ENCODE assay signal across 12 cellular contexts in the genomic region with DNA sequence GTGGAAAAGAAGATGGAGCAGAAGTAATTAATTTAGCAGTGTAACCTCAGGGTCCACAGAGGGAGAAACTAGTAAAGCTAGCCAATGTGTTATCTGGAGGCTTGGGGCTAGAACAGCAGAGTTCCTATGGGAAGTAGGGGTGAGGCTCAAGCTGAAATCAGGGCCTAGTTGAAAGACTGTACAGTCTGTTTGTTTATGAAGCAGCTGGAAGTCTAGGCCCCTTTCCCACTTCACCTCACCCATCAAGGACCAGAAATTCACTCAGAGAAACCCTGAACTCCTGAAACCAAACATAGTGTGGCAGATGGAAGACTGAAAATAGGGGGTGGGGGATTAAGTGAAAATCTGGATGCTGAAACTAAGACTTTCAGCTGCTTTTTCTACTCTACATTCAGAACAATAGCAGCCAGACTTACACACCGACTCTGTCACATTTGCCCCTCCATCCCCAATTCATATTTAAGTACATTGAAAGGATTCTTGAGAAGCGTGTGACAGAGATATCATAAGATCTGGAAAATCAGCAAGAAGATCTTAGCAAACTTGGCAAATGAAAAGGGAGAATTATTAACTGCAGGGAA. TPM values are rescaled to one million over a fixed set of nuclear protein-coding genes. Genes with fewer than 3 reads are reported as not detected.
DNase-seq lines count a peak whose midpoint lies in the region; ATAC-seq and TF ChIP-seq lines count a peak whose summit lies in the region.
"Had no signal": no experiment of that assay in that cellular context is flagged by ENCODE, and none has a peak within 500 bp of the region (broad histone marks: within the 10 kb centered on the region; RNA-seq: fewer than 3 reads in every experiment).

No MANE protein-coding gene starts in this region.

- H3K9ac ChIP-seq in GM23248 (no peak overlapping the region), PC-3 (ENCODE audit: low read length) (peak overlapping the region; percentile 76)

- TF ChIP-seq CTCF in PC-3 (conservative IDR thresholded peaks at IDR 0.05; ENCODE audit: low read depth, low read length) (no peak), fibroblast of the aortic adventitia (IDR thresholded peaks at IDR 0.05; ENCODE audit: insufficient read depth, low read length) (no peak), stomach (IDR thresholded peaks at IDR 0.05) (no peak), spleen (IDR thresholded peaks at IDR 0.05 in 8 of 11, conservative IDR thresholded peaks at IDR 0.05 in 3 of 11) (no peak)

- DNase-seq in GM23248 (no peak), PC-3 (peak; percentile 6), fibroblast of the aortic adventitia (ENCODE audit: low read depth) (peak; percentile 21), stomach (no peak), spleen (no peak), HCEC 1CT (no peak), middle frontal gyrus (ENCODE audit: extremely low spot score, low spot score) (no peak)
- DNase-seq: activated naive CD4-positive, alpha-beta T cell treated with anti-CD3 and anti-CD28 coated beads, Interleukin-2, amount 50 U/mL, for 16 hours; naive B cell; NCI-H2227 treated with DMSO at 0.1 percent for 48 hours; stimulated activated CD4-positive, alpha-beta T cell treated with anti-CD3 and anti-CD28 coated beads, Interleukin-15, amount 100 ng/mL, for 24 hours had no signal

- H4K20me1 ChIP-seq in GM23248 (ENCODE audit: insufficient read depth): no peaks in the 10 kb centered on the region
- H4K20me1 ChIP-seq in PC-3 (ENCODE audit: low read length): no peaks in the 10 kb centered on the region

- intact Hi-C loops in PC-3 (cut with micrococcal nuclease) (loop anchor here (1.0 to 2.0 kb wide), 2 partner anchors 29 to 34 kb away; no protein-coding TSS in a partner anchor), stomach (cut with DNase I; ENCODE audit: low total_unique reads) (no loop called here), spleen (cut with DNase I; ENCODE audit: low total_unique reads) (no loop called here)

- BruUV-seq in PC-3 (replicated peaks; lab: Mats Ljungman, UMichigan): TSS peak; percentile 73

- H3K36me3 ChIP-seq in GM23248 (ENCODE audit: low read depth) (no peaks in the 10 kb centered on the region), PC-3 (ENCODE audit: low read depth, low read length) (no peaks in the 10 kb centered on the region), stomach (no peaks in the 10 kb centered on the region), spleen (no peaks in the 10 kb centered on the region)

- H3K27me3 ChIP-seq in GM23248 (replicated peaks; ENCODE audit: insufficient read depth) (no peaks in the 10 kb centered on the region), PC-3 (ENCODE audit: low read length) (no peaks in the 10 kb centered on the region), stomach (no peaks in the 10 kb centered on the region), spleen (replicated peaks in 1 of 7) (no peaks in the 10 kb centered on the region)

- H3F3A ChIP-seq in GM23248 (ENCODE audit: insufficient read depth) (0 out of 2 replicates have a peak, but pooled peaks cover 4% of the 10 kb centered on the region), PC-3 (ENCODE audit: low read length, unreplicated experiment) (peaks cover 3% of the 10 kb centered on the region)

- H2AFZ ChIP-seq in GM23248: peak overlapping the region; percentile 47
- peak overlapping the region; percentile 68 for H2AFZ ChIP-seq in PC-3 (ENCODE audit: low read length)

- H3K4me2 ChIP-seq in GM23248 (ENCODE audit: unreplicated experiment): peak overlapping the region; percentile 15
- H3K4me2 ChIP-seq in PC-3 (ENCODE audit: low read length): peak overlapping the region; percentile 80

- ATAC-seq in PC-3: peak; percentile 42
- ATAC-seq: activated CD4-positive, CD25-positive, alpha-beta regulatory T cell treated with anti-CD3 and anti-CD28 coated beads, Interleukin-2, amount 50 U/mL, for 24 hours had no signal

- no peaks in the 10 kb centered on the region for H3K9me2 ChIP-seq in GM23248 (ENCODE audit: insufficient read depth)
- H3K9me2 ChIP-seq in PC-3 (replicated peaks; ENCODE audit: low read length): no peaks in the 10 kb centered on the region

- no peak overlapping the region for H3K4me3 ChIP-seq in GM23248
- H3K4me3 ChIP-seq in PC-3 (ENCODE audit: low read length): peak overlapping the region; percentile 45; the same call in 1 of the 2 replicates
- no peak overlapping the region for H3K4me3 ChIP-seq in fibroblast of the aortic adventitia (ENCODE audit: low read depth, low read length)
- no peak overlapping the region for H3K4me3 ChIP-seq in stomach
- H3K4me3 ChIP-seq in spleen: no peak overlapping the region

- TF ChIP-seq POLR2A in stomach (IDR thresholded peaks at IDR 0.05) (no peak), spleen (IDR thresholded peaks at IDR 0.05) (no peak)

- H3K9me3 ChIP-seq in GM23248 (ENCODE audit: low read depth): no peaks in the 10 kb centered on the region
- no peaks in the 10 kb centered on the region for H3K9me3 ChIP-seq in PC-3 (ENCODE audit: low read length)
- H3K9me3 ChIP-seq in stomach: no peaks in the 10 kb centered on the region
- no peaks in the 10 kb centered on the region for H3K9me3 ChIP-seq in spleen

- in situ Hi-C loops in GM23248 (cut with MboI): loop anchor here (25.0 kb wide), 1 partner anchor 500 kb away; no protein-coding TSS in a partner anchor

- no peak for TF ChIP-seq EP300 in stomach (IDR thresholded peaks at IDR 0.05)

- WGBS in GM23248 (ENCODE audit: low coverage in 1 of 2, low lambda C conversion rate in 2 of 2, missing lambda C conversion rate in 2 of 2), 2 experiments: 84 to 86% methylated on average over 2 of the region's 2 CpGs
- 33 to 55% (median 39%) methylated on average over 2 of the region's 2 CpGs for WGBS in stomach, 5 donors
- 94 to 99% (median 97%) methylated on average over 2 of the region's 2 CpGs for WGBS in spleen, 5 donors

- H3K4me1 ChIP-seq in GM23248 (ENCODE audit: insufficient read depth) (peaks cover 10% of the 10 kb centered on the region; the same call in 1 of the 2 replicates), PC-3 (ENCODE audit: insufficient read depth, low read length) (peaks cover 46% of the 10 kb centered on the region), stomach (peaks cover 0 to 43% (median 7%) of the 10 kb centered on the region in 4 donors), spleen (peaks cover 0 to 14% (median 12%) of the 10 kb centered on the region in 6 donors)

- no peaks in the 10 kb centered on the region for H3K79me2 ChIP-seq in GM23248 (ENCODE audit: insufficient read depth)
- no peaks in the 10 kb centered on the region for H3K79me2 ChIP-seq in PC-3 (ENCODE audit: low read length)

- POLR2A ChIA-PET in PC-3 (lab: Charles Lee; ENCODE audit: unreplicated experiment): interaction anchor here (0.7 kb wide), 1 partner anchor 126 kb away, joined by 5 read pairs; no protein-coding TSS in a partner anchor

- CTCF ChIA-PET in PC-3 (lab: Charles Lee): no interaction called here

- no peak overlapping the region for H3K27ac ChIP-seq in GM23248
- H3K27ac ChIP-seq in PC-3 (ENCODE audit: low read length): peak overlapping the region; percentile 98
- peak overlapping the region; percentile 71 to 79 (median 76) for H3K27ac ChIP-seq in stomach
- H3K27ac ChIP-seq in spleen: no peak overlapping the region

RNA-seq across cellular contexts. Expression of a gene that starts 32.6 kb away (rescaled TPM):
- 4.2 and 5.2 TPM in 2 replicates for total RNA-seq in GM23248 (2014; rRNA removed; shearing (Covaris generic))
- 6.1 and 6.2 TPM in 2 replicates for polyA plus RNA-seq in GM23248 (2016; fragmentation: Nextera tagmentation; extraction: Ambion mirVana)
- 2.2 and 2.8 TPM in 2 replicates for total RNA-seq in PC-3 (2014; rRNA removed)
- total RNA-seq in fibroblast of the aortic adventitia (ENCODE audit: low replicate concordance): 0.90 and 5.1 TPM in 2 replicates
- 1 to 10 TPM in 3 of 5 donors, under 1 TPM in 1, not detected in 1; 0.58 to 8.4 (median 4.0) TPM for total RNA-seq in stomach
- 1 to 10 TPM; 1.7 to 6.7 (median 2.4) TPM for polyA plus RNA-seq in stomach
- total RNA-seq in spleen: 1 to 10 TPM; 3.0 to 6.0 (median 4.1) TPM
- polyA plus RNA-seq in spleen: 1 to 10 TPM; 1.7 to 3.1 (median 1.7) TPM

Comparison
In these comparisons a context has a peak if more than half of its experiments do, and no peak if none do; other contexts are left out.
1. DNase-seq: peak in PC-3 (single experiment) and fibroblast of the aortic adventitia (single experiment); none in GM23248 (single experiment), stomach (single experiment), spleen (single experiment), HCEC 1CT (single experiment) and middle frontal gyrus (single experiment).
2. H3K27ac ChIP-seq: peak in PC-3 (single experiment) and stomach (5 of 5); none in GM23248 (single experiment) and spleen (0 of 8).